12 cellular contexts compared by ENCODE assay signal in genomic region chr11:43989162-43989961, GRCh38. TPM values are rescaled to one million over a fixed set of nuclear protein-coding genes. Genes with fewer than 3 reads are reported as not detected.
DNase-seq lines count a peak whose midpoint lies in the region; ATAC-seq and TF ChIP-seq lines count a peak whose summit lies in the region.
"Had no signal": no experiment of that assay in that cellular context is flagged by ENCODE, and none has a peak within 500 bp of the region (broad histone marks: within the 10 kb centered on the region; RNA-seq: fewer than 3 reads in every experiment).

No MANE protein-coding gene starts in this region.

- ATAC-seq in HG03354 (IDR thresholded peaks at IDR 0.05; ENCODE audit: poor library complexity, severe bottlenecking, unreplicated experiment) (no peak), HG02623 (IDR thresholded peaks at IDR 0.05; ENCODE audit: unreplicated experiment) (no peak), HG02870 (IDR thresholded peaks at IDR 0.05; ENCODE audit: unreplicated experiment) (no peak)
- ATAC-seq: A549, Panc1 had no signal

- TF ChIP-seq CTCF in BE2C (IDR thresholded peaks at IDR 0.05; ENCODE audit: low read depth, low read length): no peak; the same call in 1 of the 2 replicates
- TF ChIP-seq CTCF in esophagus squamous epithelium (IDR thresholded peaks at IDR 0.05): no peak
- no peak for TF ChIP-seq CTCF in nephron (IDR thresholded peaks at IDR 0.05; ENCODE audit: unreplicated experiment in 3 of 3)
- TF ChIP-seq CTCF in CD14-positive monocyte (IDR thresholded peaks at IDR 0.05): no peak

- H3K36me3 ChIP-seq in BE2C (no peaks in the 10 kb centered on the region), SJCRH30 (no peaks in the 10 kb centered on the region), esophagus squamous epithelium (no peaks in the 10 kb centered on the region)
- H3K36me3 ChIP-seq: neutrophil had no signal

- H3K27me3 ChIP-seq in BE2C: no peaks in the 10 kb centered on the region
- H3K27me3 ChIP-seq in SJCRH30: no peaks in the 10 kb centered on the region
- H3K27me3 ChIP-seq in esophagus squamous epithelium: peaks cover 0 to 7% (median 0%) of the 10 kb centered on the region in 4 donors

- intact Hi-C loops in esophagus squamous epithelium (cut with DNase I): no loop called here
- intact Hi-C loops in CD14-positive monocyte (cut with micrococcal nuclease): no loop called here

- H3K9me3 Mint-ChIP-seq in nephron (no peaks in the 10 kb centered on the region), CD14-positive monocyte (no peaks in the 10 kb centered on the region)
- H3K9me3 Mint-ChIP-seq: activated CD4-positive, alpha-beta memory T cell treated with anti-CD3 and anti-CD28 coated beads for 36 hours had no signal

- TF ChIP-seq POLR2A in esophagus squamous epithelium (IDR thresholded peaks at IDR 0.05): no peak

- 28 to 46% methylated on average over 2 to 3 of the region's 11 CpGs for WGBS in esophagus squamous epithelium, 2 donors

- peak overlapping the region in 2 of 3 experiments; percentile 7 to 20 for H3K4me3 Mint-ChIP-seq in nephron
- no peak overlapping the region for H3K4me3 Mint-ChIP-seq in CD14-positive monocyte
- H3K4me3 Mint-ChIP-seq: activated CD4-positive, alpha-beta memory T cell treated with anti-CD3 and anti-CD28 coated beads for 36 hours had no signal

- H3K9me3 ChIP-seq in BE2C (no peaks in the 10 kb centered on the region), SJCRH30 (replicated peaks) (no peaks in the 10 kb centered on the region), esophagus squamous epithelium (no peaks in the 10 kb centered on the region)
- H3K9me3 ChIP-seq: A549, neutrophil had no signal

- DNase-seq in BE2C (peak; percentile 79), SJCRH30 (peak; percentile 60 to 64), esophagus squamous epithelium (lab: John Stamatoyannopoulos, UW) (no peak), CD14-positive monocyte (ENCODE audit: low spot score) (no peak)
- DNase-seq: activated CD4-positive, alpha-beta memory T cell treated with anti-CD3 and anti-CD28 coated beads for 36 hours had no signal

- no peak overlapping the region for H3K4me3 ChIP-seq in BE2C (ENCODE audit: low read depth, low read length)
- H3K4me3 ChIP-seq in SJCRH30: no peak overlapping the region
- no peak overlapping the region for H3K4me3 ChIP-seq in esophagus squamous epithelium
- H3K4me3 ChIP-seq: A549 had no signal

- no peaks in the 10 kb centered on the region for H3K36me3 Mint-ChIP-seq in nephron (ENCODE audit: low read depth)
- H3K36me3 Mint-ChIP-seq in CD14-positive monocyte: no peaks in the 10 kb centered on the region
- H3K36me3 Mint-ChIP-seq: activated CD4-positive, alpha-beta memory T cell treated with anti-CD3 and anti-CD28 coated beads for 36 hours had no signal

- peaks cover 6% of the 10 kb centered on the region for H3K27me3 Mint-ChIP-seq in nephron (ENCODE audit: low read depth)
- peaks cover 8 to 12% (median 8%) of the 10 kb centered on the region in 3 donors for H3K27me3 Mint-ChIP-seq in CD14-positive monocyte (ENCODE audit: low read depth in 3 of 3)

- H3K4me1 Mint-ChIP-seq in nephron: peaks cover 85% of the 10 kb centered on the region
- H3K4me1 Mint-ChIP-seq in CD14-positive monocyte: peaks cover 4% of the 10 kb centered on the region

- H3K27ac ChIP-seq in SJCRH30 (no peak overlapping the region; the same call in 1 of the 2 replicates), esophagus squamous epithelium (peak overlapping the region in 3 of 4 donors; percentile 62 to 74 (median 71))
- H3K27ac ChIP-seq: A549, neutrophil had no signal

- H3K4me1 ChIP-seq in BE2C: peaks cover 7% of the 10 kb centered on the region
- peaks cover 41% of the 10 kb centered on the region for H3K4me1 ChIP-seq in SJCRH30
- H3K4me1 ChIP-seq in esophagus squamous epithelium: peaks cover 0 to 48% (median 27%) of the 10 kb centered on the region in 3 donors

- H3K27ac Mint-ChIP-seq in nephron (peak overlapping the region; percentile 56 to 92 (median 78)), CD14-positive monocyte (peak overlapping the region in 1 of 7 donors; percentile 37)
- H3K27ac Mint-ChIP-seq: activated CD4-positive, alpha-beta memory T cell treated with anti-CD3 and anti-CD28 coated beads for 36 hours had no signal

RNA-seq across cellular contexts. Expression of gene C11orf96, which starts 46.9 kb away (rescaled TPM):
- 125 TPM for polyA plus RNA-seq in BE2C (2012; ENCODE audit: insufficient read depth, insufficient read length, low read depth)
- 2.1 and 3.4 TPM in 2 replicates for total RNA-seq in SJCRH30 (2014; rRNA removed; shearing (Covaris generic))
- 10 to 100 TPM in 2 of 4 donors, 1 to 10 TPM in 2; 4.7 to 33.6 (median 16.0) TPM for total RNA-seq in esophagus squamous epithelium
- not detected for polyA plus RNA-seq in CD14-positive monocyte

RNA-seq across cellular contexts. Expression of gene ACCSL, which starts 58.4 kb away (rescaled TPM):
- polyA plus RNA-seq in BE2C (2012; ENCODE audit: insufficient read depth, insufficient read length, low read depth): not detected
- total RNA-seq in SJCRH30 (2014; rRNA removed; shearing (Covaris generic)): not detected in 2 replicates
- total RNA-seq in esophagus squamous epithelium: not detected
- not detected for polyA plus RNA-seq in CD14-positive monocyte
- total RNA-seq: activated CD4-positive, alpha-beta memory T cell treated with anti-CD3 and anti-CD28 coated beads for 36 hours had no signal
- polyA plus RNA-seq: A549 had no signal

Comparison
In these comparisons a context has a peak if more than half of its experiments do, and no peak if none do; other contexts are left out.
1. DNase-seq: peak in BE2C (single experiment) and SJCRH30 (2 of 2); none in esophagus squamous epithelium (single experiment) and CD14-positive monocyte (single experiment).
2. H3K4me3 Mint-ChIP-seq: peak in nephron (2 of 3); none in CD14-positive monocyte (0 of 2).